ENCODE assay signal across 17 cellular contexts in the genomic region with DNA sequence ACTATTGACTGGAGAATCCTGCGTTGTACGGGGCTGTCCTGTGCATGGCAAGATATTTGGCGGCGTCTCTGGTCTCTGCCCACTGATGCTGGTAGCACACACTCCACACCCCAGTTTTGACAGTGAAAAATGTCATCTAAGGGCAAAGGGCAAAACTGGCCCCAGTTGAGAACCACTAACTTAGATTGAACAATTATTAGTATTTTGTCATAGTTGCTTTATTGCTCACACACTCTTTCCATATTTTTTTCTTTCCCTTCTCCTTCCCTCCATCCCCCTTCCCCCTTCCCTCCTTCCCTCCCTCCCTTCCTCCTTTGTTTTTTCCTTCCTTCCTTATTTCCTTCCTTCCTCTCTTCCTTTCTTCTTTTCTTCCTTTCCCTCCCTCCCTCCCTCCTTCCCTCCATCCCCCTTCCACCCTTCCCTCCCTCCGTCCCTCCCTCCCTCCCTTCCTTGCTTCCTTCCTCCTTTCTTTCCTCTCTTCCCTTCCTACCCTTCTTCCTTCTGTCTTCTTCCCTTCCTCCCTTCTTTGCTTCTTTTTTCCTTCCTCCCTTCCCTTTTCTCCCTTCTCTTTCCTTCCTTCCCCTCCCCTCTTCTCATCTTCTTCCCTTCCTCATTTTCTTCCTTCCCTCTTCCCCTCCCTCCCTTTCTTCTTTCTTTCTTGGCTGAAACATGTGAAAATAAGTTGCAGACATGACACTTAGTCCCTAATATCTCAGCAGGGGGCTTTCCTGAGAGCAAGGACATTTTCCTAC. TPM values are rescaled to one million over a fixed set of nuclear protein-coding genes. Genes with fewer than 3 reads are reported as not detected.
A peak's percentile ranks its signal among the peaks of the same experiment; 100 is the strongest.
DNase-seq lines count a peak whose midpoint lies in the region; ATAC-seq, FAIRE-seq and TF ChIP-seq lines count a peak whose summit lies in the region.
"Had no signal": no experiment of that assay in that cellular context is flagged by ENCODE, and none has a peak within 500 bp of the region (broad histone marks: within the 10 kb centered on the region; RNA-seq: fewer than 3 reads in every experiment).

No MANE protein-coding gene starts in this region.

- intact Hi-C loops in HepG2 (cut with micrococcal nuclease; ENCODE audit: unreplicated experiment) (no loop called here), right lobe of liver (cut with DNase I) (no loop called here), K562 (cut with micrococcal nuclease) (no loop called here), ascending aorta (cut with DNase I) (no loop called here)

- CTCF ChIA-PET in HepG2 (lab: Yijun Ruan, JAX; ENCODE audit: low intra/inter-chr PET ratio, low total read pairs) (interaction anchor here (1.3 kb wide), 1 partner anchor 452 kb away, joined by 3 read pairs; no protein-coding TSS in a partner anchor), K562 (lab: Yijun Ruan, JAX; ENCODE audit: low intra/inter-chr PET ratio) (no interaction called here)

- H3K27me3 ChIP-seq in HepG2 (ENCODE audit: control insufficient read depth in 1 of 2, insufficient read depth in 2 of 2, low read length in 2 of 2) (peaks cover 9 to 35% of the 10 kb centered on the region in 2 experiments), right lobe of liver (peaks cover 0 to 5% of the 10 kb centered on the region in 2 donors), K562 (ENCODE audit: control insufficient read depth in 2 of 2, insufficient read depth in 2 of 2, low read length in 2 of 2) (peaks cover 16 to 36% of the 10 kb centered on the region in 2 experiments), osteoblast (ENCODE audit: insufficient read depth, low read length) (peaks cover 24% of the 10 kb centered on the region), ascending aorta (peaks cover 13% of the 10 kb centered on the region), HAP-1 (ENCODE audit: low read depth) (no peaks in the 10 kb centered on the region)

- TF ChIP-seq RAD21 in HepG2 (CRISPR knock-in tag; IDR thresholded peaks at IDR 0.05) (no peak), K562 (CRISPR knock-in tag; conservative IDR thresholded peaks at IDR 0.05 in 1 of 2, IDR thresholded peaks at IDR 0.05 in 1 of 2) (no peak)

- WGBS in HepG2 (ENCODE audit: low lambda C conversion rate), result 61% methylated on average over 5 of the region's 5 CpGs
- WGBS in right lobe of liver (ENCODE audit: insufficient coverage, low coverage, low lambda C conversion rate, missing lambda C conversion rate), result 53% methylated on average over 5 of the region's 5 CpGs
- 2% methylated on average over 4 of the region's 5 CpGs for WGBS in K562 (ENCODE audit: insufficient coverage, low coverage, missing lambda C conversion rate)

- POLR2A ChIA-PET in HepG2 (lab: Yijun Ruan, JAX), result no interaction called here
- POLR2A ChIA-PET in K562 (lab: Yijun Ruan, JAX), result no interaction called here

- H3K79me2 ChIP-seq in HepG2 (ENCODE audit: insufficient read depth, low read length), result no peaks in the 10 kb centered on the region
- no peaks in the 10 kb centered on the region for H3K79me2 ChIP-seq in K562 (ENCODE audit: control insufficient read depth, insufficient read depth, low read length)
- no peaks in the 10 kb centered on the region for H3K79me2 ChIP-seq in osteoblast (ENCODE audit: insufficient read depth, low read length)

- H3K9ac ChIP-seq in HepG2 (ENCODE audit: insufficient read depth, low read depth, low read length) (no peak overlapping the region), K562 (ENCODE audit: insufficient read depth in 1 of 2, low read depth in 2 of 2, low read length in 2 of 2) (no peak overlapping the region)
- H3K9ac ChIP-seq: BLaER1 had no signal

- ATAC-seq in HepG2 (no peak), right lobe of liver (no peak), K562 (no peak)
- ATAC-seq: CD8-positive, alpha-beta T cell had no signal

- no peak for FAIRE-seq in HepG2 (lab: Jason Lieb, UNC)
- FAIRE-seq in K562 (lab: Jason Lieb, UNC), result no peak
- FAIRE-seq: A204.1, G401.6, GM12892 had no signal

- TF ChIP-seq EP300 in HepG2 (IDR thresholded peaks at IDR 0.05; ENCODE audit: low read depth in 2 of 2, low read length in 2 of 2) (no peak), HepG2 (CRISPR knock-in tag; IDR thresholded peaks at IDR 0.05; ENCODE audit: borderline replicate concordance) (no peak), K562 (IDR thresholded peaks at IDR 0.05; ENCODE audit: low read length) (no peak)

- TF ChIP-seq POLR2A in HepG2 (IDR thresholded peaks at IDR 0.05; ENCODE audit: insufficient read depth in 1 of 2, low read depth in 2 of 2, low read length in 2 of 2), result no peak
- TF ChIP-seq POLR2A in right lobe of liver (IDR thresholded peaks at IDR 0.05), result no peak
- TF ChIP-seq POLR2A in K562 (conservative IDR thresholded peaks at IDR 0.05), result no peak

- in situ Hi-C loops in HepG2 (cut with HindIII; ENCODE audit: extremely low pct_ligation_motif_present, low pct_unique_long_range_greater_than_20kb) (no loop called here), K562 (cut with MboI) (no loop called here), HAP-1 (cut with MboI; ENCODE audit: low sequenced_read_pairs) (no loop called here)

- no peaks in the 10 kb centered on the region for H3K9me3 ChIP-seq in HepG2 (ENCODE audit: low read length)
- no peaks in the 10 kb centered on the region for H3K9me3 ChIP-seq in right lobe of liver
- H3K9me3 ChIP-seq in K562 (replicated peaks; ENCODE audit: control insufficient read depth, insufficient read depth, low read depth, low read length), result no peaks in the 10 kb centered on the region
- H3K9me3 ChIP-seq in osteoblast (ENCODE audit: low read depth, low read length), result no peaks in the 10 kb centered on the region
- no peaks in the 10 kb centered on the region for H3K9me3 ChIP-seq in ascending aorta
- H3K9me3 ChIP-seq in HAP-1, result no peaks in the 10 kb centered on the region
- H3K9me3 ChIP-seq: BLaER1, Caco-2 had no signal

- H3K4me1 ChIP-seq in HepG2 (ENCODE audit: insufficient read depth, low read length), result no peaks in the 10 kb centered on the region
- H3K4me1 ChIP-seq in right lobe of liver, result peaks cover 0 to 7% (median 0%) of the 10 kb centered on the region in 4 donors
- H3K4me1 ChIP-seq in K562 (replicated peaks in 1 of 2; ENCODE audit: control insufficient read depth in 2 of 2, insufficient read depth in 2 of 2, low read length in 2 of 2), result peaks cover 0 to 14% of the 10 kb centered on the region in 2 experiments; a peak in 2 of 5 replicates
- H3K4me1 ChIP-seq in osteoblast (ENCODE audit: insufficient read depth, low read length), result no peaks in the 10 kb centered on the region
- H3K4me1 ChIP-seq in ascending aorta, result peaks cover 0 to 10% of the 10 kb centered on the region in 2 donors
- H3K4me1 ChIP-seq in HAP-1, result no peaks in the 10 kb centered on the region
- H3K4me1 ChIP-seq: Caco-2 had no signal

- no peak overlapping the region for H3K27ac ChIP-seq in HepG2 (ENCODE audit: extremely low read length, insufficient read depth, low read length)
- H3K27ac ChIP-seq in right lobe of liver, result no peak overlapping the region
- no peak overlapping the region for H3K27ac ChIP-seq in K562 (ENCODE audit: extremely low read depth, low read depth, low read length)
- H3K27ac ChIP-seq in osteoblast (ENCODE audit: low read depth, low read length), result no peak overlapping the region
- no peak overlapping the region for H3K27ac ChIP-seq in ascending aorta
- H3K27ac ChIP-seq: 22Rv1, BLaER1, C4-2B had no signal

- no peak overlapping the region for H3K4me3 ChIP-seq in HepG2 (replicated peaks in 1 of 3; ENCODE audit: insufficient read depth in 1 of 3, low read depth in 2 of 3, low read length in 3 of 3)
- no peak overlapping the region for H3K4me3 ChIP-seq in right lobe of liver
- H3K4me3 ChIP-seq in K562, result no peak overlapping the region
- no peak overlapping the region for H3K4me3 ChIP-seq in osteoblast (ENCODE audit: insufficient read depth, low read length)
- no peak overlapping the region for H3K4me3 ChIP-seq in ascending aorta
- H3K4me3 ChIP-seq in HAP-1, result no peak overlapping the region
- H3K4me3 ChIP-seq: BLaER1 had no signal

- DNase-seq in HepG2 (ENCODE audit: low spot score) (no peak), right lobe of liver (no peak), K562 (ENCODE audit: extremely low read depth in 1 of 4, low spot score in 3 of 4) (no peak), osteoblast (ENCODE audit: insufficient read length, low spot score, missing footprints) (peak; percentile 61), ascending aorta (ENCODE audit: low spot score in 2 of 2) (no peak), HAP-1 (ENCODE audit: low spot score in 2 of 2) (no peak)
- DNase-seq: Caco-2; CD8-positive, alpha-beta T cell; DMS153 had no signal

- H4K20me1 ChIP-seq in HepG2 (ENCODE audit: insufficient read depth, low read length) (no peaks in the 10 kb centered on the region; the same call in 1 of the 2 replicates), K562 (replicated peaks; ENCODE audit: control insufficient read depth, insufficient read depth, low read length) (no peaks in the 10 kb centered on the region; the same call in 1 of the 2 replicates), osteoblast (ENCODE audit: insufficient read depth, low read length) (no peaks in the 10 kb centered on the region)

- H2AFZ ChIP-seq in HepG2 (ENCODE audit: low read length) (no peak overlapping the region), K562 (ENCODE audit: low read depth, low read length) (no peak overlapping the region), osteoblast (ENCODE audit: low read length) (no peak overlapping the region)

- BruUV-seq in HepG2 (replicated peaks; lab: Mats Ljungman, UMichigan), result no TSS peak
- BruUV-seq in K562 (replicated peaks; lab: Mats Ljungman, UMichigan), result no TSS peak

- TF ChIP-seq CTCF in HepG2 (CRISPR knock-in tag; IDR thresholded peaks at IDR 0.05) (no peak), right lobe of liver (IDR thresholded peaks at IDR 0.05) (no peak), K562 (IDR thresholded peaks at IDR 0.05 in 2 of 3, conservative IDR thresholded peaks at IDR 0.05 in 1 of 3; ENCODE audit: insufficient read depth in 2 of 3, low read depth in 1 of 3, low read length in 3 of 3) (no peak), osteoblast (IDR thresholded peaks at IDR 0.05; ENCODE audit: extremely low read depth, low read depth, low read length) (no peak), ascending aorta (IDR thresholded peaks at IDR 0.05) (no peak)

- H3K4me2 ChIP-seq in HepG2 (ENCODE audit: low read depth, low read length) (no peak overlapping the region), K562 (ENCODE audit: insufficient read depth, low read length) (no peak overlapping the region), osteoblast (ENCODE audit: insufficient read depth, low read length) (no peak overlapping the region)
- H3K4me2 ChIP-seq: BLaER1 had no signal

- H3K9me1 ChIP-seq in K562 (ENCODE audit: control insufficient read depth, insufficient read depth, low read length), result peaks cover 2% of the 10 kb centered on the region

- H3K36me3 ChIP-seq in HepG2 (replicated peaks in 1 of 2; ENCODE audit: control insufficient read depth in 1 of 2, insufficient read depth in 2 of 2, low read length in 2 of 2), result no peaks in the 10 kb centered on the region
- no peaks in the 10 kb centered on the region for H3K36me3 ChIP-seq in right lobe of liver
- no peaks in the 10 kb centered on the region for H3K36me3 ChIP-seq in K562 (ENCODE audit: control insufficient read depth, insufficient read depth, low read length)
- no peaks in the 10 kb centered on the region for H3K36me3 ChIP-seq in osteoblast (ENCODE audit: insufficient read depth, low read length)
- no peaks in the 10 kb centered on the region for H3K36me3 ChIP-seq in ascending aorta
- no peaks in the 10 kb centered on the region for H3K36me3 ChIP-seq in HAP-1 (replicated peaks)
- H3K36me3 ChIP-seq: BLaER1 had no signal

RNA-seq across cellular contexts. Expression of a gene that starts 5.5 kb away (rescaled TPM):
- total RNA-seq in HepG2 (2016; rRNA removed; fragmentation: Illumina TruSeq; extraction: Trizol) (not detected in 2 replicates), right lobe of liver (under 1 TPM in 2 of 6 experiments, not detected in 4; 0.02 to 0.06 TPM), K562 (2014; rRNA removed) (not detected in 2 replicates), K562 (2014; rRNA removed; fragmentation: Illumina TruSeq; extraction: Trizol) (under 0.01 TPM in 1 of 2 replicates, not detected in the other), K562 (2015; rRNA removed; fragmentation: Illumina TruSeq; extraction: Trizol) (not detected in 2 replicates), K562 (2021) (0.16 TPM in 1 of 2 replicates, not detected in the other), osteoblast (under 0.01 TPM in 2 replicates), ascending aorta (8.9 TPM)
- total RNA-seq in HepG2 (2016; cell fraction: cytosol; rRNA removed; fragmentation: Illumina TruSeq; extraction: Trizol; ENCODE audit: low read depth), result not detected in 2 replicates
- total RNA-seq in HepG2 (2016; cell fraction: insoluble cytoplasmic fraction; rRNA removed; fragmentation: Illumina TruSeq; extraction: Trizol), result not detected in 2 replicates
- not detected in 2 replicates for total RNA-seq in HepG2 (2016; cell fraction: membrane; rRNA removed; fragmentation: Illumina TruSeq; extraction: Trizol)
- not detected in 2 replicates for total RNA-seq in HepG2 (2016; cell fraction: nucleus; rRNA removed; fragmentation: Illumina TruSeq; extraction: Trizol)
- polyA plus RNA-seq in HepG2 (2011; rRNA removed) (0.01 TPM in 1 of 2 replicates, not detected in the other), K562 (2011; rRNA removed) (0.01 and 0.03 TPM in 2 replicates), K562 (2014; fragmentation: Illumina TruSeq; extraction: Trizol) (not detected in 2 replicates), K562 (2014; fragmentation: Nextera tagmentation; extraction: Ambion mirVana) (not detected), K562 (2014; rRNA removed) (not detected in 2 replicates)
- polyA plus RNA-seq in HepG2 (2011; cell fraction: cytosol; rRNA removed), result not detected in 2 replicates
- polyA plus RNA-seq in HepG2 (2011; cell fraction: nucleus; rRNA removed), result 0.03 TPM in 2 replicates
- polyA plus RNA-seq in HepG2 (2012), result not detected in 2 replicates
- not detected in 2 replicates for polyA plus RNA-seq in HepG2 (2016; cell fraction: cytosol; fragmentation: Illumina TruSeq; extraction: Trizol; ENCODE audit: low read depth)
- polyA plus RNA-seq in HepG2 (2016; cell fraction: insoluble cytoplasmic fraction; fragmentation: Illumina TruSeq; extraction: Trizol; ENCODE audit: low read depth), result not detected in 2 replicates
- not detected in 2 replicates for polyA plus RNA-seq in HepG2 (2016; cell fraction: membrane; fragmentation: Illumina TruSeq; extraction: Trizol; ENCODE audit: low read depth)
- not detected in 2 replicates for polyA plus RNA-seq in HepG2 (2016; cell fraction: nucleus; fragmentation: Illumina TruSeq; extraction: Trizol; ENCODE audit: insufficient read depth, low read depth)
- polyA minus RNA-seq in HepG2 (2011; rRNA and poly(A)+ RNA removed; ENCODE audit: low replicate concordance), result 0.02 and 0.23 TPM in 2 replicates
- polyA minus RNA-seq in HepG2 (2011; cell fraction: cytosol; rRNA and poly(A)+ RNA removed), result not detected in 2 replicates
- 0.62 and 0.64 TPM in 2 replicates for polyA minus RNA-seq in HepG2 (2011; cell fraction: nucleus; rRNA and poly(A)+ RNA removed)
- total RNA-seq in K562 (2011; cell fraction: chromatin; rRNA removed; ENCODE audit: low replicate concordance), result 0.46 and 0.77 TPM in 2 replicates
- total RNA-seq in K562 (2011; cell fraction: nucleolus; rRNA removed), result 0.26 and 0.33 TPM in 2 replicates
- total RNA-seq in K562 (2011; cell fraction: nucleoplasm; rRNA removed), result 0.66 and 0.92 TPM in 2 replicates
- not detected in 2 replicates for polyA plus RNA-seq in K562 (2011; cell fraction: cytosol; rRNA removed)
- 0.08 and 0.14 TPM in 2 replicates for polyA plus RNA-seq in K562 (2011; cell fraction: nucleus; rRNA removed)
- polyA plus RNA-seq in K562 (2012), result 0.01 TPM in 2 replicates
- 0.21 TPM in 2 replicates for polyA minus RNA-seq in K562 (2011; rRNA and poly(A)+ RNA removed)
- not detected in 2 replicates for polyA minus RNA-seq in K562 (2011; cell fraction: cytosol; rRNA and poly(A)+ RNA removed)
- 0.27 and 0.56 TPM in 2 replicates for polyA minus RNA-seq in K562 (2011; cell fraction: nucleus; rRNA and poly(A)+ RNA removed)
- total RNA-seq: CD4-positive, CD25-positive, alpha-beta regulatory T cell had no signal
- polyA plus RNA-seq: AG04450; CD4-positive, CD25-positive, alpha-beta regulatory T cell had no signal
